In genomic region chr1:111705841-111706240, GRCh38 we compare ENCODE assay signal across 28 cellular contexts. TPM values are rescaled to one million over a fixed set of nuclear protein-coding genes. Genes with fewer than 3 reads are reported as not detected.
DNase-seq lines count a peak whose midpoint lies in the region; ATAC-seq and TF ChIP-seq lines count a peak whose summit lies in the region.
"Had no signal": no experiment of that assay in that cellular context is flagged by ENCODE, and none has a peak within 500 bp of the region (broad histone marks: within the 10 kb centered on the region; RNA-seq: fewer than 3 reads in every experiment).

No MANE protein-coding gene starts in this region.

- H3K36me3 ChIP-seq in RWPE2 (ENCODE audit: low read depth) (peaks cover 54% of the 10 kb centered on the region), brain microvascular endothelial cell (replicated peaks) (peaks cover 3% of the 10 kb centered on the region)
- H3K36me3 ChIP-seq: prostate gland had no signal

- H3K27ac ChIP-seq in RWPE2 (ENCODE audit: poor library complexity, severe bottlenecking) (peak overlapping the region; percentile 43), brain microvascular endothelial cell (no peak overlapping the region)
- H3K27ac ChIP-seq: BLaER1, KMS-11, prostate gland, RWPE1 had no signal

- peaks cover 17% of the 10 kb centered on the region for H3K4me1 ChIP-seq in RWPE2 (ENCODE audit: insufficient read depth, poor library complexity, severe bottlenecking)
- H3K4me1 ChIP-seq: BLaER1, prostate gland had no signal

- H3K27me3 Mint-ChIP-seq in activated naive CD4-positive, alpha-beta T cell treated with anti-CD3 and anti-CD28 coated beads, Interleukin-2, amount 50 U/mL, for 24 hours, result no peaks in the 10 kb centered on the region
- no peaks in the 10 kb centered on the region for H3K27me3 Mint-ChIP-seq in stimulated activated naive B cell treated with anti-CD40 and anti-IgM and Interleukin-4, amounts not matched to agents 10 μg/mL and 1 μg/mL and 100 μg/mL, for 72 hours
- H3K27me3 Mint-ChIP-seq: stimulated activated memory B cell treated with anti-CD40 and anti-IgM and Interleukin-4, amounts not matched to agents 10 μg/mL and 1 μg/mL and 100 μg/mL, for 72 hours had no signal

- TF ChIP-seq CTCF in RWPE2 (IDR thresholded peaks at IDR 0.05; ENCODE audit: poor library complexity, severe bottlenecking), result no peak
- TF ChIP-seq CTCF in fibroblast of villous mesenchyme (IDR thresholded peaks at IDR 0.05; ENCODE audit: insufficient read depth, low read depth, low read length), result no peak
- TF ChIP-seq CTCF in brain microvascular endothelial cell (IDR thresholded peaks at IDR 0.05; ENCODE audit: low read depth, low read length, missing control alignments), result no peak

- no peaks in the 10 kb centered on the region for H3K9me3 Mint-ChIP-seq in activated naive CD4-positive, alpha-beta T cell treated with anti-CD3 and anti-CD28 coated beads, Interleukin-2, amount 50 U/mL, for 24 hours
- H3K9me3 Mint-ChIP-seq in stimulated activated naive B cell treated with anti-CD40 and anti-IgM and Interleukin-4, amounts not matched to agents 10 μg/mL and 1 μg/mL and 100 μg/mL, for 72 hours, result no peaks in the 10 kb centered on the region
- H3K9me3 Mint-ChIP-seq: stimulated activated memory B cell treated with anti-CD40 and anti-IgM and Interleukin-4, amounts not matched to agents 10 μg/mL and 1 μg/mL and 100 μg/mL, for 72 hours had no signal

- H3K27me3 ChIP-seq in RWPE2 (ENCODE audit: insufficient read depth, poor library complexity, severe bottlenecking) (no peaks in the 10 kb centered on the region), brain microvascular endothelial cell (replicated peaks) (no peaks in the 10 kb centered on the region)
- H3K27me3 ChIP-seq: BLaER1, heart left ventricle, upper lobe of left lung had no signal

- peak overlapping the region; percentile 17 for H3K27ac Mint-ChIP-seq in activated naive CD4-positive, alpha-beta T cell treated with anti-CD3 and anti-CD28 coated beads, Interleukin-2, amount 50 U/mL, for 24 hours
- H3K27ac Mint-ChIP-seq in stimulated activated naive B cell treated with anti-CD40 and anti-IgM and Interleukin-4, amounts not matched to agents 10 μg/mL and 1 μg/mL and 100 μg/mL, for 72 hours, result peak overlapping the region; percentile 65

- in situ Hi-C loops in brain microvascular endothelial cell (cut with HindIII; ENCODE audit: low pct_ligation_motif_present, low sequenced_read_pairs), result no loop called here

- no peaks in the 10 kb centered on the region for H3K9me3 ChIP-seq in RWPE2 (ENCODE audit: severe bottlenecking)
- H3K9me3 ChIP-seq: BLaER1, heart left ventricle, prostate gland, SK-N-SH, upper lobe of left lung had no signal

- H3K4me3 Mint-ChIP-seq in activated naive CD4-positive, alpha-beta T cell treated with anti-CD3 and anti-CD28 coated beads, Interleukin-2, amount 50 U/mL, for 24 hours, result no peak overlapping the region
- no peak overlapping the region for H3K4me3 Mint-ChIP-seq in stimulated activated naive B cell treated with anti-CD40 and anti-IgM and Interleukin-4, amounts not matched to agents 10 μg/mL and 1 μg/mL and 100 μg/mL, for 72 hours
- H3K4me3 Mint-ChIP-seq: stimulated activated memory B cell treated with anti-CD40 and anti-IgM and Interleukin-4, amounts not matched to agents 10 μg/mL and 1 μg/mL and 100 μg/mL, for 72 hours had no signal

- no peak for DNase-seq in activated naive CD4-positive, alpha-beta T cell treated with Interleukin-2 at 50 U/mL for 16 hours
- DNase-seq in RWPE2 (ENCODE audit: low spot score) (no peak), fibroblast of villous mesenchyme (ENCODE audit: low read depth) (peak; percentile 69), brain microvascular endothelial cell (no peak)
- no peak for DNase-seq in stimulated activated naive B cell treated with anti-CD40 and anti-IgM and Interleukin-4, amounts not matched to agents 10 μg/mL and 1 μg/mL and 100 μg/mL, for 72 hours
- DNase-seq: activated CD4-positive, alpha-beta T cell treated with anti-CD3 and anti-CD28 coated beads for 48 hours; Calu3; DMS79 treated with DMSO at 0.1 percent for 48 hours; HCEC 1CT; heart left ventricle; kidney glomerular epithelial cell; MV-4-11; NCI-H146; NCI-H446 treated with DMSO at 0.1 percent for 48 hours; NCI-H82; SK-N-SH; stimulated activated CD4-positive, alpha-beta T cell treated with anti-CD3 and anti-CD28 coated beads, Interleukin-4, amount 100 ng/mL, for 24 hours; upper lobe of left lung had no signal

- H3K4me1 Mint-ChIP-seq in activated naive CD4-positive, alpha-beta T cell treated with anti-CD3 and anti-CD28 coated beads, Interleukin-2, amount 50 U/mL, for 24 hours, result peaks cover 10% of the 10 kb centered on the region
- H3K4me1 Mint-ChIP-seq in stimulated activated naive B cell treated with anti-CD40 and anti-IgM and Interleukin-4, amounts not matched to agents 10 μg/mL and 1 μg/mL and 100 μg/mL, for 72 hours, result peaks cover 5 to 8% of the 10 kb centered on the region in 2 donors
- H3K4me1 Mint-ChIP-seq: stimulated activated memory B cell treated with anti-CD40 and anti-IgM and Interleukin-4, amounts not matched to agents 10 μg/mL and 1 μg/mL and 100 μg/mL, for 72 hours had no signal

- H3K4me3 ChIP-seq in RWPE2 (ENCODE audit: severe bottlenecking), result no peak overlapping the region
- no peak overlapping the region for H3K4me3 ChIP-seq in fibroblast of villous mesenchyme (ENCODE audit: low read depth, low read length)
- no peak overlapping the region for H3K4me3 ChIP-seq in brain microvascular endothelial cell (ENCODE audit: low read depth, low read length)
- H3K4me3 ChIP-seq: BLaER1, heart left ventricle, lung, prostate gland, upper lobe of left lung had no signal

- H3K36me3 Mint-ChIP-seq in activated naive CD4-positive, alpha-beta T cell treated with anti-CD3 and anti-CD28 coated beads, Interleukin-2, amount 50 U/mL, for 24 hours, result peaks cover 7% of the 10 kb centered on the region
- H3K36me3 Mint-ChIP-seq in stimulated activated naive B cell treated with anti-CD40 and anti-IgM and Interleukin-4, amounts not matched to agents 10 μg/mL and 1 μg/mL and 100 μg/mL, for 72 hours, result peaks cover 42 to 48% of the 10 kb centered on the region in 2 donors

- ATAC-seq in RWPE2 (ENCODE audit: low read depth) (no peak), HG03571 (IDR thresholded peaks at IDR 0.05; ENCODE audit: unreplicated experiment) (no peak), GM18867 (IDR thresholded peaks at IDR 0.05; ENCODE audit: unreplicated experiment) (no peak)
- no peak for ATAC-seq in stimulated activated naive B cell treated with anti-CD40 and anti-IgM and Interleukin-4, amounts not matched to agents 10 μg/mL and 1 μg/mL and 100 μg/mL, for 72 hours (replicated peaks)
- ATAC-seq: heart left ventricle; sciatic nerve; stimulated activated memory B cell treated with anti-CD40 and anti-IgM and Interleukin-4, amounts not matched to agents 10 μg/mL and 1 μg/mL and 100 μg/mL, for 72 hours had no signal

RNA-seq across cellular contexts. Expression of gene INKA2, which starts 33.4 kb away (rescaled TPM):
- total RNA-seq in fibroblast of villous mesenchyme, result 4.3 and 4.5 TPM in 2 replicates
- total RNA-seq: Calu3 had no signal

RNA-seq across cellular contexts. Expression of gene DDX20, which starts 49.9 kb away (rescaled TPM):
- total RNA-seq in fibroblast of villous mesenchyme, result 17.1 and 30.7 TPM in 2 replicates
